In genomic region chr7:495326-495725, GRCh38 we compare ENCODE assay signal across 24 cellular contexts. TPM values are rescaled to one million over a fixed set of nuclear protein-coding genes. Genes with fewer than 3 reads are reported as not detected.
DNase-seq lines count a peak whose midpoint lies in the region; ATAC-seq, FAIRE-seq and TF ChIP-seq lines count a peak whose summit lies in the region.
"Had no signal": no experiment of that assay in that cellular context is flagged by ENCODE, and none has a peak within 500 bp of the region (broad histone marks: within the 10 kb centered on the region; RNA-seq: fewer than 3 reads in every experiment).

No MANE protein-coding gene starts in this region.

- no peak for DNase-seq in RWPE1 (ENCODE audit: low spot score)
- no peak for DNase-seq in endodermal cell
- DNase-seq in lower lobe of right lung, result peak; percentile 35
- DNase-seq in frontal cortex (ENCODE audit: low spot score in 2 of 2), result no peak
- no peak for DNase-seq in nucleus accumbens (lab: John Stamatoyannopoulos, UW)
- DNase-seq: activated CD4-positive, alpha-beta memory T cell treated with anti-CD3 and anti-CD28 coated beads, Interleukin-2, amount 10 ng/mL, durations not matched to agents 7 days and 5 days; activated effector memory CD4-positive, alpha-beta T cell treated with anti-CD3 and anti-CD28 coated beads, Interleukin-2, amount 50 U/mL, for 16 hours; CD4-positive, CD25-positive, alpha-beta regulatory T cell; effector CD4-positive, alpha-beta T cell; foreskin fibroblast; hypothalamus; mammary epithelial cell; MG63; NCI-H1417 treated with DMSO at 0.1 percent for 48 hours; NCI-H2081 treated with DMSO at 0.1 percent for 48 hours; NCI-H446; OCI-M1; SIG-M5; stimulated activated CD4-positive, alpha-beta T cell treated with anti-CD3 and anti-CD28 coated beads, Interleukin-4, amount 100 ng/mL, for 1 hour; stimulated activated naive CD4-positive, alpha-beta T cell; SW 1271 had no signal

- H3K27me3 ChIP-seq in endodermal cell (ENCODE audit: control insufficient read depth, insufficient read depth, low read length, poor library complexity, severe bottlenecking) (no peaks in the 10 kb centered on the region), lower lobe of right lung (ENCODE audit: low read depth) (no peaks in the 10 kb centered on the region)
- H3K27me3 ChIP-seq: MG63 had no signal

- no peaks in the 10 kb centered on the region for H3K9me3 Mint-ChIP-seq in endodermal cell
- H3K9me3 Mint-ChIP-seq: activated CD4-positive, alpha-beta memory T cell treated with anti-CD3 and anti-CD28 coated beads, Interleukin-2, amount 10 ng/mL, durations not matched to agents 7 days and 5 days had no signal

- no peaks in the 10 kb centered on the region for H3K27me3 Mint-ChIP-seq in endodermal cell (ENCODE audit: insufficient read depth)
- H3K27me3 Mint-ChIP-seq: activated CD4-positive, alpha-beta memory T cell treated with anti-CD3 and anti-CD28 coated beads, Interleukin-2, amount 10 ng/mL, durations not matched to agents 7 days and 5 days; CD4-positive, CD25-positive, alpha-beta regulatory T cell had no signal

- H3K4me1 ChIP-seq in endodermal cell (ENCODE audit: control insufficient read depth, insufficient read depth, low read length) (peaks cover 3% of the 10 kb centered on the region), lower lobe of right lung (no peaks in the 10 kb centered on the region)

- no peak overlapping the region for H3K4me3 Mint-ChIP-seq in endodermal cell
- H3K4me3 Mint-ChIP-seq: activated CD4-positive, alpha-beta memory T cell treated with anti-CD3 and anti-CD28 coated beads, Interleukin-2, amount 10 ng/mL, durations not matched to agents 7 days and 5 days; CD4-positive, CD25-positive, alpha-beta regulatory T cell had no signal

- no peak overlapping the region for H3K9ac ChIP-seq in endodermal cell (ENCODE audit: extremely low read depth, low read length, poor library complexity, severe bottlenecking)

- H3K36me3 ChIP-seq in endodermal cell (ENCODE audit: control insufficient read depth, insufficient read depth, low read length) (no peaks in the 10 kb centered on the region), lower lobe of right lung (peaks cover 23% of the 10 kb centered on the region)
- H3K36me3 ChIP-seq: MG63 had no signal

- H3K9me3 ChIP-seq in endodermal cell (ENCODE audit: control insufficient read depth, low read length) (no peaks in the 10 kb centered on the region), lower lobe of right lung (no peaks in the 10 kb centered on the region)
- H3K9me3 ChIP-seq: MG63, thoracic aorta had no signal

- peaks cover 5% of the 10 kb centered on the region for H3K4me1 Mint-ChIP-seq in endodermal cell
- H3K4me1 Mint-ChIP-seq: activated CD4-positive, alpha-beta memory T cell treated with anti-CD3 and anti-CD28 coated beads, Interleukin-2, amount 10 ng/mL, durations not matched to agents 7 days and 5 days had no signal

- CTCF ChIA-PET in RWPE1 (lab: Yijun Ruan, JAX), result interaction anchor here (0.7 kb wide), 1 partner anchor 24 kb away, joined by 4 read pairs; no protein-coding TSS in a partner anchor

- intact Hi-C loops in lower lobe of right lung (cut with DNase I), result no loop called here

- TF ChIP-seq CTCF in RWPE1 (conservative IDR thresholded peaks at IDR 0.05; ENCODE audit: low read depth), result no peak
- TF ChIP-seq CTCF in endodermal cell (conservative IDR thresholded peaks at IDR 0.05), result no peak
- TF ChIP-seq CTCF in lower lobe of right lung (IDR thresholded peaks at IDR 0.05), result no peak

- POLR2A ChIA-PET in RWPE1 (lab: Yijun Ruan, JAX; ENCODE audit: low non-redundant PET), result no interaction called here

- H3K4me3 ChIP-seq in endodermal cell (ENCODE audit: low read length) (no peak overlapping the region), lower lobe of right lung (no peak overlapping the region)
- H3K4me3 ChIP-seq: MG63, thoracic aorta had no signal

- ATAC-seq in lower lobe of right lung, result no peak
- no peak for ATAC-seq in GM19351 (IDR thresholded peaks at IDR 0.05; ENCODE audit: unreplicated experiment)

- peak overlapping the region; percentile 52 for H3K27ac Mint-ChIP-seq in endodermal cell
- H3K27ac Mint-ChIP-seq: activated CD4-positive, alpha-beta memory T cell treated with anti-CD3 and anti-CD28 coated beads, Interleukin-2, amount 10 ng/mL, durations not matched to agents 7 days and 5 days; CD4-positive, CD25-positive, alpha-beta regulatory T cell had no signal

- 92 to 93% methylated on average over 2 to 9 of the region's 9 CpGs for WGBS in endodermal cell (ENCODE audit: insufficient coverage in 1 of 2, insufficient read length in 1 of 2), 2 experiments

- H3K36me3 Mint-ChIP-seq in endodermal cell (ENCODE audit: low read depth), result peaks cover 32% of the 10 kb centered on the region
- H3K36me3 Mint-ChIP-seq: CD4-positive, CD25-positive, alpha-beta regulatory T cell had no signal

- FAIRE-seq in frontal cortex (lab: Jason Lieb, UNC), result no peak

- H3K27ac ChIP-seq in RWPE1 (peak overlapping the region; percentile 88), endodermal cell (ENCODE audit: low read depth, low read length) (no peak overlapping the region), lower lobe of right lung (no peak overlapping the region), temporal lobe (ENCODE audit: low read depth, low read length) (peak overlapping the region; percentile 100)
- H3K27ac ChIP-seq: thoracic aorta had no signal

RNA-seq across cellular contexts. Expression of gene PDGFA, which starts 24.3 kb away (rescaled TPM):
- total RNA-seq in endodermal cell, result 10 to 100 TPM; 11.9 to 24.1 TPM
- 7.7 TPM for polyA plus RNA-seq in endodermal cell (2013, experiment 1 of 2)
- 5.3 TPM for polyA plus RNA-seq in endodermal cell (2013, experiment 2 of 2)
- 27.1 TPM for total RNA-seq in lower lobe of right lung
- 19.7 TPM for total RNA-seq in temporal lobe
- 42.4 TPM for total RNA-seq in frontal cortex
- polyA plus RNA-seq: CD4-positive, CD25-positive, alpha-beta regulatory T cell had no signal

Comparison
In these comparisons a context has a peak if more than half of its experiments do, and no peak if none do; other contexts are left out.
1. H3K27ac ChIP-seq: peak in RWPE1 (single experiment) and temporal lobe (single experiment); none in endodermal cell (single experiment) and lower lobe of right lung (single experiment).